In genomic region chr3:48536116-48536515, GRCh38 we compare ENCODE assay signal across 31 cellular contexts. TPM values are rescaled to one million over a fixed set of nuclear protein-coding genes. Genes with fewer than 3 reads are reported as not detected.
"Had no signal": no experiment of that assay in that cellular context is flagged by ENCODE, and none has a peak within 500 bp of the region (broad histone marks: within the 10 kb centered on the region; RNA-seq: fewer than 3 reads in every experiment).

No MANE protein-coding gene starts in this region.

- ATAC-seq: activated CD4-positive, CD25-positive, alpha-beta regulatory T cell treated with anti-CD3 and anti-CD28 coated beads, Interleukin-2, amount 50 U/mL, for 24 hours; effector memory CD8-positive, alpha-beta T cell; gastrocnemius medialis; T-helper 17 cell had no signal

- H3K27ac ChIP-seq: brain microvascular endothelial cell, gastrocnemius medialis, left ventricle myocardium inferior, ovary, sigmoid colon, suprapubic skin, tibial artery, WERI-Rb-1 had no signal

- H3K27me3 Mint-ChIP-seq: effector memory CD8-positive, alpha-beta T cell; progenitor cell of endocrine pancreas; T-helper 17 cell had no signal

- H3K4me3 Mint-ChIP-seq: activated T-helper 1 cell treated with anti-CD3 and anti-CD28 coated beads, Interleukin-12 subunit alpha, Interleukin-12 subunit beta, Interleukin-2, Interleukin-4 antibody, amounts not matched to agents 30 ng/mL and 10 ng/mL and 1 ng/mL, durations not matched to agents 14 hours and 24 hours and 36 hours; effector memory CD8-positive, alpha-beta T cell; nephron; T-helper 17 cell had no signal

- H3K27me3 ChIP-seq: brain microvascular endothelial cell, gastrocnemius medialis, ovary, sigmoid colon, suprapubic skin, tibial artery had no signal

- H3K36me3 ChIP-seq: gastrocnemius medialis, ovary had no signal

- H3K4me1 Mint-ChIP-seq: nephron had no signal

- H3K4me1 ChIP-seq: gastrocnemius medialis, left ventricle myocardium inferior, sigmoid colon, suprapubic skin, tibial artery had no signal

- H3K9me3 ChIP-seq: gastrocnemius medialis, left ventricle myocardium inferior, ovary, sigmoid colon, suprapubic skin, tibial artery had no signal

- H3K27ac Mint-ChIP-seq: activated T-helper 1 cell treated with anti-CD3 and anti-CD28 coated beads, Interleukin-12 subunit alpha, Interleukin-12 subunit beta, Interleukin-2, Interleukin-4 antibody, amounts not matched to agents 30 ng/mL and 10 ng/mL and 1 ng/mL, durations not matched to agents 14 hours and 24 hours and 36 hours; effector memory CD8-positive, alpha-beta T cell; nephron; progenitor cell of endocrine pancreas; T-helper 17 cell had no signal

- DNase-seq: activated CD4-positive, alpha-beta T cell treated with anti-CD3 and anti-CD28 coated beads for 48 hours; activated CD4-positive, alpha-beta T cell treated with anti-CD3 and anti-CD28 coated beads, Interleukin-2, amount 50 U/mL, for 48 hours; activated CD8-positive, alpha-beta memory T cell treated with anti-CD3 and anti-CD28 coated beads for 24 hours; activated CD8-positive, alpha-beta memory T cell treated with anti-CD3 and anti-CD28 coated beads, Interleukin-2, amount 50 U/mL, for 4 hours; activated effector memory CD4-positive, alpha-beta T cell treated with anti-CD3 and anti-CD28 coated beads, Interleukin-2, amount 50 U/mL, for 16 hours; activated naive CD4-positive, alpha-beta T cell treated with anti-CD3 and anti-CD28 coated beads, Interleukin-2, amount 50 U/mL, for 16 hours; activated T-cell treated with anti-CD3 and anti-CD28 coated beads, Interleukin-2, amount 50 U/mL, for 1 hour; amniotic stem cell; brain microvascular endothelial cell; cortex of kidney; effector memory CD8-positive, alpha-beta T cell; gastrocnemius medialis; glutamatergic neuron; left ventricle myocardium inferior; mesendoderm; ovary; sigmoid colon; small intestine; stimulated activated CD4-positive, alpha-beta T cell treated with anti-CD3 and anti-CD28 coated beads, Interleukin-15, amount 100 ng/mL, for 24 hours; stimulated activated CD4-positive, alpha-beta T cell treated with anti-CD3 and anti-CD28 coated beads, Interleukin-2, amount 100 ng/mL, for 24 hours; stimulated activated naive CD4-positive, alpha-beta T cell; T-helper 17 cell; T1000; tibial artery; WERI-Rb-1 had no signal

- H3K4me3 ChIP-seq: gastrocnemius medialis, left ventricle myocardium inferior, lung, ovary, sigmoid colon, suprapubic skin, tibial artery had no signal

- H3K9me3 Mint-ChIP-seq: activated T-helper 1 cell treated with anti-CD3 and anti-CD28 coated beads, Interleukin-12 subunit alpha, Interleukin-12 subunit beta, Interleukin-2, Interleukin-4 antibody, amounts not matched to agents 30 ng/mL and 10 ng/mL and 1 ng/mL, durations not matched to agents 14 hours and 24 hours and 36 hours; effector memory CD8-positive, alpha-beta T cell; nephron had no signal

RNA-seq across cellular contexts. Expression of gene UCN2, which starts 27.5 kb away (rescaled TPM):
- total RNA-seq: gastrocnemius medialis, sigmoid colon, T-helper 17 cell had no signal
